ENCODE assay signal across 19 cellular contexts in genomic region chr9:109509625-109510024, GRCh38. TPM values are rescaled to one million over a fixed set of nuclear protein-coding genes. Genes with fewer than 3 reads are reported as not detected.
DNase-seq lines count a peak whose midpoint lies in the region; ATAC-seq, FAIRE-seq and TF ChIP-seq lines count a peak whose summit lies in the region.
"Had no signal": no experiment of that assay in that cellular context is flagged by ENCODE, and none has a peak within 500 bp of the region (broad histone marks: within the 10 kb centered on the region; RNA-seq: fewer than 3 reads in every experiment).

No MANE protein-coding gene starts in this region.

- POLR2A ChIA-PET in K562 (lab: Yijun Ruan, JAX), result no interaction called here

- TF ChIP-seq POLR2A in K562 (conservative IDR thresholded peaks at IDR 0.05) (no peak), esophagus squamous epithelium (IDR thresholded peaks at IDR 0.05) (no peak)

- no peak overlapping the region for H3K4me2 ChIP-seq in K562 (ENCODE audit: insufficient read depth, low read length)

- H3K9me1 ChIP-seq in K562 (ENCODE audit: control insufficient read depth, insufficient read depth, low read length), result no peaks in the 10 kb centered on the region

- H3K4me3 ChIP-seq in ascending aorta, result no peak overlapping the region
- no peak overlapping the region for H3K4me3 ChIP-seq in K562
- H3K4me3 ChIP-seq in esophagus squamous epithelium, result no peak overlapping the region
- no peak overlapping the region for H3K4me3 ChIP-seq in upper lobe of right lung
- H3K4me3 ChIP-seq: HAP-1 had no signal

- 0% methylated on average over 3 of the region's 3 CpGs for WGBS in K562 (ENCODE audit: insufficient coverage, low coverage, missing lambda C conversion rate)
- WGBS in esophagus squamous epithelium, 2 donors, result 28 to 42% methylated on average over 3 of the region's 3 CpGs

- peaks cover 0 to 20% of the 10 kb centered on the region in 2 donors for H3K4me1 ChIP-seq in ascending aorta
- no peaks in the 10 kb centered on the region for H3K4me1 ChIP-seq in K562 (replicated peaks in 1 of 2; ENCODE audit: control insufficient read depth in 2 of 2, insufficient read depth in 2 of 2, low read length in 2 of 2)
- peaks cover 0 to 6% (median 0%) of the 10 kb centered on the region in 3 donors for H3K4me1 ChIP-seq in esophagus squamous epithelium
- H3K4me1 ChIP-seq in upper lobe of right lung, result no peaks in the 10 kb centered on the region
- H3K4me1 ChIP-seq: HAP-1 had no signal

- intact Hi-C loops in ascending aorta (cut with DNase I) (loop anchor here (5.0 kb wide), 1 partner anchor 37 kb away; no protein-coding TSS in a partner anchor), K562 (cut with micrococcal nuclease) (no loop called here), esophagus squamous epithelium (cut with DNase I) (no loop called here), upper lobe of right lung (cut with DNase I) (no loop called here)

- H3K27ac ChIP-seq in ascending aorta, result peak overlapping the region; percentile 58 to 59
- H3K27ac ChIP-seq in K562 (ENCODE audit: extremely low read depth, low read depth, low read length), result no peak overlapping the region
- H3K27ac ChIP-seq in esophagus squamous epithelium, result peak overlapping the region in 3 of 4 donors; percentile 3 to 39 (median 25)
- no peak overlapping the region for H3K27ac ChIP-seq in upper lobe of right lung

- no peak for TF ChIP-seq CTCF in ascending aorta (IDR thresholded peaks at IDR 0.05)
- no peak for TF ChIP-seq CTCF in K562 (IDR thresholded peaks at IDR 0.05 in 2 of 3, conservative IDR thresholded peaks at IDR 0.05 in 1 of 3; ENCODE audit: insufficient read depth in 2 of 3, low read depth in 1 of 3, low read length in 3 of 3)
- TF ChIP-seq CTCF in esophagus squamous epithelium (IDR thresholded peaks at IDR 0.05), result no peak
- TF ChIP-seq CTCF in upper lobe of right lung (IDR thresholded peaks at IDR 0.05), result no peak

- peak; percentile 40 for FAIRE-seq in K562 (lab: Jason Lieb, UNC)
- FAIRE-seq: GM12891, GM18507, H54 had no signal

- CTCF ChIA-PET in K562 (lab: Yijun Ruan, JAX; ENCODE audit: low intra/inter-chr PET ratio), result interaction anchor here (0.7 kb wide), 1 partner anchor 55 kb away, joined by 3 read pairs; no protein-coding TSS in a partner anchor

- H3K79me2 ChIP-seq in K562 (ENCODE audit: control insufficient read depth, insufficient read depth, low read length), result no peaks in the 10 kb centered on the region

- no peak overlapping the region for H3K9ac ChIP-seq in K562 (ENCODE audit: insufficient read depth in 1 of 2, low read depth in 2 of 2, low read length in 2 of 2)

- DNase-seq in ascending aorta (ENCODE audit: low spot score in 2 of 2), result no peak
- DNase-seq in K562 (ENCODE audit: extremely low read depth in 1 of 4, low spot score in 3 of 4), result no peak
- DNase-seq in esophagus squamous epithelium (lab: John Stamatoyannopoulos, UW), result no peak
- no peak for DNase-seq in pons (ENCODE audit: low spot score)
- DNase-seq in upper lobe of right lung, result no peak
- DNase-seq: C1 segment of cervical spinal cord; Calu3; CD4-positive, alpha-beta memory T cell; COR-L47; DMS53; DMS79 treated with DMSO at 0.1 percent for 48 hours; GF-D8; GOT3; HFFc6 had no signal

- H2AFZ ChIP-seq in K562 (ENCODE audit: low read depth, low read length), result no peak overlapping the region

- TF ChIP-seq RAD21 in K562 (CRISPR knock-in tag; conservative IDR thresholded peaks at IDR 0.05 in 1 of 2, IDR thresholded peaks at IDR 0.05 in 1 of 2), result no peak

- no peak for ATAC-seq in K562
- ATAC-seq in GM19395 (IDR thresholded peaks at IDR 0.05; ENCODE audit: unreplicated experiment), result no peak
- ATAC-seq in upper lobe of right lung, result no peak

- H4K20me1 ChIP-seq in K562 (replicated peaks; ENCODE audit: control insufficient read depth, insufficient read depth, low read length), result no peaks in the 10 kb centered on the region

- in situ Hi-C loops in K562 (cut with MboI), result no loop called here

- H3K27me3 ChIP-seq in ascending aorta (no peaks in the 10 kb centered on the region), K562 (ENCODE audit: control insufficient read depth in 2 of 2, insufficient read depth in 2 of 2, low read length in 2 of 2) (peaks cover 0 to 2% of the 10 kb centered on the region in 2 experiments; a peak in 1 of 5 replicates), esophagus squamous epithelium (no peaks in the 10 kb centered on the region), upper lobe of right lung (no peaks in the 10 kb centered on the region)

- TF ChIP-seq EP300 in K562 (IDR thresholded peaks at IDR 0.05; ENCODE audit: low read length), result no peak

- H3K9me3 ChIP-seq in ascending aorta (no peaks in the 10 kb centered on the region), K562 (replicated peaks; ENCODE audit: control insufficient read depth, insufficient read depth, low read depth, low read length) (no peaks in the 10 kb centered on the region), esophagus squamous epithelium (no peaks in the 10 kb centered on the region), upper lobe of right lung (no peaks in the 10 kb centered on the region)
- H3K9me3 ChIP-seq: HAP-1 had no signal

- BruUV-seq in K562 (replicated peaks; lab: Mats Ljungman, UMichigan), result no TSS peak

- H3K36me3 ChIP-seq in ascending aorta (no peaks in the 10 kb centered on the region), K562 (ENCODE audit: control insufficient read depth, insufficient read depth, low read length) (no peaks in the 10 kb centered on the region), esophagus squamous epithelium (no peaks in the 10 kb centered on the region), upper lobe of right lung (no peaks in the 10 kb centered on the region)
- H3K36me3 ChIP-seq: HAP-1 had no signal

TF ChIP-seq in K562, 482 proteins besides CTCF, POLR2A, EP300 and RAD21 (continues in another document):
- TF ChIP-seq XRCC4 (IDR thresholded peaks at IDR 0.05; ENCODE audit: extremely low read depth, insufficient read depth, insufficient read length) (no peak), ZNF121 (CRISPR knock-in tag; conservative IDR thresholded peaks at IDR 0.05) (no peak), ZNF589 (CRISPR knock-in tag; IDR thresholded peaks at IDR 0.05; ENCODE audit: low read depth) (no peak), ZNF395 (CRISPR knock-in tag; IDR thresholded peaks at IDR 0.05) (no peak), HBP1 (CRISPR knock-in tag; IDR thresholded peaks at IDR 0.05) (no peak), TGIF2 (CRISPR knock-in tag; IDR thresholded peaks at IDR 0.05) (no peak), ASH1L (IDR thresholded peaks at IDR 0.05; ENCODE audit: borderline replicate concordance, low read depth, partially characterized antibody) (no peak), ZNF780A (CRISPR knock-in tag; IDR thresholded peaks at IDR 0.05) (no peak), NCOA2 (IDR thresholded peaks at IDR 0.05; ENCODE audit: partially characterized antibody in 2 of 2) (no peak)

RNA-seq across cellular contexts. Expression of gene PTPN3, which starts 11.5 kb away (rescaled TPM):
- total RNA-seq in ascending aorta (4.3 TPM), K562 (2014; rRNA removed) (not detected in 2 replicates), K562 (2014; rRNA removed; fragmentation: Illumina TruSeq; extraction: Trizol) (not detected in 2 replicates), K562 (2015; rRNA removed; fragmentation: Illumina TruSeq; extraction: Trizol) (not detected in 2 replicates), K562 (2021) (0.02 and 0.20 TPM in 2 replicates), esophagus squamous epithelium (10 to 100 TPM; 11.8 to 21.6 (median 14.1) TPM), upper lobe of right lung (17.1 TPM)
- not detected in 2 replicates for total RNA-seq in K562 (2011; cell fraction: chromatin; rRNA removed; ENCODE audit: low replicate concordance)
- total RNA-seq in K562 (2011; cell fraction: nucleolus; rRNA removed), result not detected in 2 replicates
- total RNA-seq in K562 (2011; cell fraction: nucleoplasm; rRNA removed), result not detected in 2 replicates
- polyA plus RNA-seq in K562 (2011; rRNA removed) (not detected in 2 replicates), K562 (2014; fragmentation: Illumina TruSeq; extraction: Trizol) (not detected in 2 replicates), K562 (2014; fragmentation: Nextera tagmentation; extraction: Ambion mirVana) (not detected), K562 (2014; rRNA removed) (not detected in 2 replicates)
- polyA plus RNA-seq in K562 (2011; cell fraction: cytosol; rRNA removed), result not detected in 2 replicates
- polyA plus RNA-seq in K562 (2011; cell fraction: nucleus; rRNA removed), result not detected in 2 replicates
- polyA plus RNA-seq in K562 (2012), result 0.01 TPM in 1 of 2 replicates, not detected in the other
- polyA minus RNA-seq in K562 (2011; rRNA and poly(A)+ RNA removed), result not detected in 2 replicates
- not detected in 2 replicates for polyA minus RNA-seq in K562 (2011; cell fraction: cytosol; rRNA and poly(A)+ RNA removed)
- polyA minus RNA-seq in K562 (2011; cell fraction: nucleus; rRNA and poly(A)+ RNA removed), result not detected in 2 replicates
- total RNA-seq: CD4-positive, alpha-beta memory T cell; HFFc6 had no signal
- polyA plus RNA-seq: CD4-positive, alpha-beta memory T cell had no signal

Comparison
In these comparisons a context has a peak if more than half of its experiments do, and no peak if none do; other contexts are left out.
1. H3K27ac ChIP-seq: peak in ascending aorta (2 of 2) and esophagus squamous epithelium (3 of 4); none in K562 (single experiment) and upper lobe of right lung (single experiment).